In the genomic region with DNA sequence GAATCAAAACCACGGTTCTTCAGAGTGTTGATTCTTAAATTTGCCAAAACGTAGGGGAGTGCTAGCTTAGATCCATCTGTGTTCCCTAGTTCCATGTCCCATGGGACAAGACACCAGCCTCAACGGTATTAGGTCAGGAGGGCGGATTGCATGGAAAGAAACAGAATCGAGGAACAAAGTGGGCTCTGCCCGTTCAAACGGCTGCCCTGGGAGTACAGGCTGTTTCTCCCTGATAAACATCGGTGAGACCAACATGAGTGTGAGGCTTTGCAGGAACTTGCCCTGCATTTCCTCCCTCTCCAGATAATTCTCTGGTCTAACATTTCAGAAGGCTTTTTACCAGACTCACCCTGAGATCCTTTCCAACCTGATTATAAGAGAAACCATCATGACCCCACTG, we compare ENCODE assay signal across 1 cellular context.
TF ChIP-seq lines count a peak whose summit lies in the region.

No MANE protein-coding gene starts in this region.

TF ChIP-seq in K562, 482 proteins besides CTCF, POLR2A, EP300 and RAD21:
- no peak for TF ChIP-seq ARID3A (IDR thresholded peaks at IDR 0.05; ENCODE audit: borderline replicate concordance, low read depth, low read length)
- TF ChIP-seq GABPA (tag; conservative IDR thresholded peaks at IDR 0.05; ENCODE audit: low read depth), result peak; percentile 52
TF ChIP-seq in K562: peak in this region for 1.
